17 cellular contexts compared by ENCODE assay signal in the genomic region with DNA sequence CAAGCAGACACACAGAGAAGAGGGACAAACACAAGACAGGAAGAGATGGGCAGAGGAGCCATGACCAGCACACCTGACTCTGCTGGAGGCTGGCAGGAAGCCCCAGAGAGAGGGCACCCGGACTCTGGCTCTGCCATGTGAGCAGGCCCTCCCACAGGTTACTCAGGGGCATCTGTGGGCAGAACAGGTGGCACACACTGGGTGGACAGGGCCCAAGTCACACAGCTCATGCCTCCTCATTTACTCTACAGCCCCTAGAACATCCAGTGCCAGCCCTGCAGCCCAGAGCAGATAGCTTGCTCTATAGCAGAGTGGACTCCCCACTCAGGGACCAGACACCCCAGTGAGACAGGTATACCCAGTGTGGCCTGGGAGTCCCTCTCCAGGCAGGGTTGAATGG.
"Had no signal": no experiment of that assay in that cellular context is flagged by ENCODE, and none has a peak within 500 bp of the region (broad histone marks: within the 10 kb centered on the region; RNA-seq: fewer than 3 reads in every experiment).

No MANE protein-coding gene starts in this region.

- H3K27me3 Mint-ChIP-seq: activated CD8-positive, alpha-beta memory T cell treated with anti-CD3 and anti-CD28 coated beads, Interleukin-2, amount 10 ng/mL, durations not matched to agents 7 days and 5 days; natural killer cell treated with Interleukin-12 subunit alpha and Interleukin-12 subunit beta and Interleukin-15 and Interleukin-18, amount 100 ng/mL, for 72 hours; stimulated activated naive CD8-positive, alpha-beta T cell treated with anti-CD3 and anti-CD28 coated beads, Interleukin-15, Interleukin-2, amounts not matched to agents 100 ng/mL and 50 ng/mL, for 24 hours had no signal

- H3K4me1 ChIP-seq: ascending aorta, esophagus squamous epithelium, spleen, suprapubic skin, transverse colon, vagina had no signal

- ATAC-seq: activated CD4-positive, CD25-positive, alpha-beta regulatory T cell treated with anti-CD3 and anti-CD28 coated beads, Interleukin-2, amount 50 U/mL, for 24 hours; activated CD8-positive, alpha-beta memory T cell treated with anti-CD3 and anti-CD28 coated beads, Interleukin-2, amount 10 ng/mL, durations not matched to agents 7 days and 5 days had no signal

- H3K27ac Mint-ChIP-seq: activated CD8-positive, alpha-beta memory T cell treated with anti-CD3 and anti-CD28 coated beads, Interleukin-2, amount 10 ng/mL, durations not matched to agents 7 days and 5 days; activated naive CD4-positive, alpha-beta T cell treated with anti-CD3 and anti-CD28 coated beads for 36 hours; natural killer cell treated with Interleukin-12 subunit alpha and Interleukin-12 subunit beta and Interleukin-15 and Interleukin-18, amount 100 ng/mL, for 72 hours; stimulated activated naive CD8-positive, alpha-beta T cell treated with anti-CD3 and anti-CD28 coated beads, Interleukin-15, Interleukin-2, amounts not matched to agents 100 ng/mL and 50 ng/mL, for 24 hours had no signal

- H3K4me3 ChIP-seq: ascending aorta, esophagus squamous epithelium, SK-N-MC, spleen, suprapubic skin, transverse colon, vagina had no signal

- H3K9me3 ChIP-seq: ascending aorta, suprapubic skin had no signal

- DNase-seq: activated CD4-positive, alpha-beta T cell treated with anti-CD3 and anti-CD28 coated beads, Interleukin-2, amount 50 U/mL, for 48 hours; activated CD8-positive, alpha-beta memory T cell treated with anti-CD3 and anti-CD28 coated beads, Interleukin-2, amount 10 ng/mL, durations not matched to agents 7 days and 5 days; activated naive CD4-positive, alpha-beta T cell treated with anti-CD3 and anti-CD28 coated beads for 36 hours; effector CD4-positive, alpha-beta T cell; esophagus squamous epithelium; mesenchymal stem cell; posterior cingulate gyrus; retina; spleen; transverse colon had no signal

- H3K4me3 Mint-ChIP-seq: activated CD8-positive, alpha-beta memory T cell treated with anti-CD3 and anti-CD28 coated beads, Interleukin-2, amount 10 ng/mL, durations not matched to agents 7 days and 5 days; activated naive CD4-positive, alpha-beta T cell treated with anti-CD3 and anti-CD28 coated beads for 36 hours; natural killer cell treated with Interleukin-12 subunit alpha and Interleukin-12 subunit beta and Interleukin-15 and Interleukin-18, amount 100 ng/mL, for 72 hours; stimulated activated naive CD8-positive, alpha-beta T cell treated with anti-CD3 and anti-CD28 coated beads, Interleukin-15, Interleukin-2, amounts not matched to agents 100 ng/mL and 50 ng/mL, for 24 hours had no signal

- H3K27me3 ChIP-seq: ascending aorta, esophagus squamous epithelium, spleen, suprapubic skin, transverse colon, vagina had no signal

- H3K9me3 Mint-ChIP-seq: natural killer cell treated with Interleukin-12 subunit alpha and Interleukin-12 subunit beta and Interleukin-15 and Interleukin-18, amount 100 ng/mL, for 72 hours had no signal

- H3K27ac ChIP-seq: ascending aorta, esophagus squamous epithelium, SK-N-MC, spleen, suprapubic skin, transverse colon, vagina had no signal
